In the genomic region with DNA sequence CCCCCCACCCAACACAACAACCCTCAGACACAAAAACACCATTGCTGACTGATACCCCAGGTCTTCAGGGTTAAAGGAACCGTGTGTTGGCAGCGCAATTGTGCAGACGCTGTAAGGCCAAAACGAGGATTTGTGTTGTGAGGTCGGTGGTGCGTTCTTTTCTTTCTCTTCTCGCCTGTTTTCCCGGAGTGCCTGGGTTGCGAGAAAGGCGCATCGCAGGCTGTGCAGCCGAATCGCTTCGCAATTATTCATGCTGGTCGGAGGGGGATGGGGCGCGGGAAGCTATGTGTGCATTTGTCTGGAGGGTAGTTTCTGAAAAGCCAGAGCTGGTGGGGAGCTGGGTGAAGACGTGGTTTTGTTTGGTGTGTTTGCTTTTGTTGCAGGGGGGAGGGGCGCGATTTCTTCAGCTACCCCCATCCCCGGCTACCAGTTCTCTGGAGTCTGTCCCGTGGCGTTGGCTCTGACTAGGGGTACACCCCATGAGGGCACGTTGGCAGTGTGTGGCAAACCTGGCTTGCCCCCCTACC, we compare ENCODE assay signal across 8 cellular contexts. TPM values are rescaled to one million over a fixed set of nuclear protein-coding genes. Genes with fewer than 3 reads are reported as not detected.
DNase-seq lines count a peak whose midpoint lies in the region; ATAC-seq, FAIRE-seq and TF ChIP-seq lines count a peak whose summit lies in the region.

No MANE protein-coding gene starts in this region.

- H3K4me3 Mint-ChIP-seq in activated naive CD8-positive, alpha-beta T cell: peak overlapping the region; percentile 91

- H3K4me3 ChIP-seq in Panc1 (ENCODE audit: low read depth in 2 of 2, low read length in 2 of 2) (peak overlapping the region; percentile 70 to 82), urinary bladder (ENCODE audit: low read depth, low read length) (peak overlapping the region; percentile 75)

- peaks cover 45% of the 10 kb centered on the region for H3K4me1 Mint-ChIP-seq in activated naive CD8-positive, alpha-beta T cell (ENCODE audit: low read depth)

- BruUV-seq in Panc1 (replicated peaks; lab: Mats Ljungman, UMichigan): no TSS peak

- in situ Hi-C loops in Panc1 (cut with HindIII; ENCODE audit: low pct_unique_long_range_greater_than_20kb, low sequenced_read_pairs): no loop called here

- H3K27ac ChIP-seq in Panc1 (ENCODE audit: low read length): no peak overlapping the region
- H3K27ac ChIP-seq in urinary bladder (ENCODE audit: low read depth): peak overlapping the region; percentile 34

- peaks cover 9% of the 10 kb centered on the region for H3K27me3 Mint-ChIP-seq in activated naive CD8-positive, alpha-beta T cell

- H3K9me3 ChIP-seq in Panc1 (ENCODE audit: control insufficient read depth, insufficient read depth, low read depth, low read length): no peaks in the 10 kb centered on the region

- intact Hi-C loops in Panc1 (cut with micrococcal nuclease; ENCODE audit: unreplicated experiment): loop anchor here (5.0 kb wide), 2 partner anchors 68 to 72 kb away; no protein-coding TSS in a partner anchor

- H3K36me3 Mint-ChIP-seq in activated naive CD8-positive, alpha-beta T cell: no peaks in the 10 kb centered on the region

- ATAC-seq in Panc1 (no peak), HG03565 (IDR thresholded peaks at IDR 0.05; ENCODE audit: unreplicated experiment) (no peak)

- DNase-seq in 8988T (peak; percentile 41), GM19239 (ENCODE audit: insufficient read length, low spot score) (no peak), Panc1 (ENCODE audit: low read depth, low spot score) (no peak), globus pallidus (ENCODE audit: low spot score) (peak; percentile 79), occipital lobe (lab: John Stamatoyannopoulos, UW) (peak; percentile 60)

- CTCF ChIA-PET in Panc1 (lab: Charles Lee): no interaction called here

- H3K4me1 ChIP-seq in Panc1 (ENCODE audit: control insufficient read depth, insufficient read depth, low read length) (peaks cover 4% of the 10 kb centered on the region; the same call in 1 of the 2 replicates), urinary bladder (ENCODE audit: insufficient read depth) (no peaks in the 10 kb centered on the region)

- no peaks in the 10 kb centered on the region for H3K9me3 Mint-ChIP-seq in activated naive CD8-positive, alpha-beta T cell (ENCODE audit: low read depth)

- peak overlapping the region; percentile 84 for H3K27ac Mint-ChIP-seq in activated naive CD8-positive, alpha-beta T cell

- no peak for TF ChIP-seq CTCF in Panc1 (IDR thresholded peaks at IDR 0.05)

- H3K36me3 ChIP-seq in Panc1 (ENCODE audit: control insufficient read depth, insufficient read depth, low read length) (no peaks in the 10 kb centered on the region; the same call in 1 of the 2 replicates), urinary bladder (ENCODE audit: insufficient read depth) (no peaks in the 10 kb centered on the region)

- POLR2A ChIA-PET in Panc1 (lab: Charles Lee): interaction anchor here (0.6 kb wide), 1 partner anchor 136 kb away, joined by 12 read pairs; no protein-coding TSS in a partner anchor

- H3K27me3 ChIP-seq in Panc1 (ENCODE audit: control insufficient read depth, insufficient read depth, low read length): peaks cover 2% of the 10 kb centered on the region; the same call in 1 of the 2 replicates

- under 1% methylated on average over 24 of the region's 24 CpGs for WGBS in urinary bladder

- FAIRE-seq in GM19239 (lab: Jason Lieb, UNC): peak; percentile 83

RNA-seq across cellular contexts. Expression of a gene that starts 2.1 kb away (rescaled TPM):
- total RNA-seq in Panc1 (2021; ENCODE audit: unreplicated experiment) (12.1 TPM), occipital lobe (68.2 TPM), urinary bladder (30.7 TPM)
- 22.9 TPM for polyA plus RNA-seq in Panc1 (2012; ENCODE audit: insufficient read length)
- 51.6 TPM for polyA plus RNA-seq in urinary bladder

Comparison
In these comparisons a context has a peak if more than half of its experiments do, and no peak if none do; other contexts are left out.
1. DNase-seq: peak in 8988T (single experiment), globus pallidus (single experiment) and occipital lobe (single experiment); none in GM19239 (single experiment) and Panc1 (single experiment).